ENCODE assay signal across 28 cellular contexts in genomic region chr18:3426074-3426473, GRCh38.
"Had no signal": no experiment of that assay in that cellular context is flagged by ENCODE, and none has a peak within 500 bp of the region (broad histone marks: within the 10 kb centered on the region; RNA-seq: fewer than 3 reads in every experiment).

No MANE protein-coding gene starts in this region.

- H3K9me3 ChIP-seq: stomach, suprapubic skin, testis, thoracic aorta, thyroid gland, tibial artery, tibial nerve, transverse colon, upper lobe of left lung, upper lobe of right lung, uterus, vagina had no signal

- H3K9me3 Mint-ChIP-seq: stimulated activated effector memory CD8-positive, alpha-beta T cell treated with anti-CD3 and anti-CD28 coated beads, Interleukin-12 subunit alpha, Interleukin-12 subunit beta, amount 100 ng/mL, for 72 hours; stimulated activated memory B cell treated with anti-CD40 and anti-IgM and Interleukin-4, amounts not matched to agents 10 μg/mL and 1 μg/mL and 100 μg/mL, for 72 hours; stimulated activated naive B cell treated with anti-CD40 and anti-IgM and Interleukin-4, amounts not matched to agents 10 μg/mL and 1 μg/mL and 100 μg/mL, for 72 hours; stimulated activated naive CD8-positive, alpha-beta T cell treated with anti-CD3 and anti-CD28 coated beads, Interleukin-15, amount 100 ng/mL, for 72 hours; stimulated activated naive CD8-positive, alpha-beta T cell treated with anti-CD3 and anti-CD28 coated beads, Interleukin-15, Interleukin-2, amounts not matched to agents 100 ng/mL and 50 ng/mL, for 24 hours; type B pancreatic cell had no signal

- H3K4me1 Mint-ChIP-seq: stimulated activated effector memory CD8-positive, alpha-beta T cell treated with anti-CD3 and anti-CD28 coated beads, Interleukin-12 subunit alpha, Interleukin-12 subunit beta, amount 100 ng/mL, for 72 hours; stimulated activated memory B cell treated with anti-CD40 and anti-IgM and Interleukin-4, amounts not matched to agents 10 μg/mL and 1 μg/mL and 100 μg/mL, for 72 hours; stimulated activated naive B cell treated with anti-CD40 and anti-IgM and Interleukin-4, amounts not matched to agents 10 μg/mL and 1 μg/mL and 100 μg/mL, for 72 hours; stimulated activated naive CD8-positive, alpha-beta T cell treated with anti-CD3 and anti-CD28 coated beads, Interleukin-15, amount 100 ng/mL, for 72 hours had no signal

- H3K27ac Mint-ChIP-seq: stimulated activated effector memory CD8-positive, alpha-beta T cell treated with anti-CD3 and anti-CD28 coated beads, Interleukin-12 subunit alpha, Interleukin-12 subunit beta, amount 100 ng/mL, for 72 hours; stimulated activated memory B cell treated with anti-CD40 and anti-IgM and Interleukin-4, amounts not matched to agents 10 μg/mL and 1 μg/mL and 100 μg/mL, for 72 hours; stimulated activated naive B cell treated with anti-CD40 and anti-IgM and Interleukin-4, amounts not matched to agents 10 μg/mL and 1 μg/mL and 100 μg/mL, for 72 hours; stimulated activated naive CD8-positive, alpha-beta T cell treated with anti-CD3 and anti-CD28 coated beads, Interleukin-15, amount 100 ng/mL, for 72 hours; stimulated activated naive CD8-positive, alpha-beta T cell treated with anti-CD3 and anti-CD28 coated beads, Interleukin-15, Interleukin-2, amounts not matched to agents 100 ng/mL and 50 ng/mL, for 24 hours; type B pancreatic cell had no signal

- ATAC-seq: stimulated activated effector memory CD8-positive, alpha-beta T cell treated with anti-CD3 and anti-CD28 coated beads, Interleukin-12 subunit alpha, Interleukin-12 subunit beta, amount 100 ng/mL, for 72 hours; stimulated activated memory B cell treated with anti-CD40 and anti-IgM and Interleukin-4, amounts not matched to agents 10 μg/mL and 1 μg/mL and 100 μg/mL, for 72 hours; stimulated activated naive B cell treated with anti-CD40 and anti-IgM and Interleukin-4, amounts not matched to agents 10 μg/mL and 1 μg/mL and 100 μg/mL, for 72 hours; stimulated activated naive CD8-positive, alpha-beta T cell treated with anti-CD3 and anti-CD28 coated beads, Interleukin-15, amount 100 ng/mL, for 72 hours; stimulated activated naive CD8-positive, alpha-beta T cell treated with anti-CD3 and anti-CD28 coated beads, Interleukin-15, Interleukin-2, amounts not matched to agents 100 U/mL and 50 U/mL, for 24 hours; upper lobe of right lung had no signal

- H3K4me3 ChIP-seq: stomach, suprapubic skin, testis, thoracic aorta, thyroid gland, tibial artery, tibial nerve, transverse colon, upper lobe of left lung, upper lobe of right lung, uterus, vagina had no signal

- H3K36me3 ChIP-seq: stomach, suprapubic skin, thoracic aorta, thyroid gland, tibial artery, tibial nerve, transverse colon, upper lobe of left lung, upper lobe of right lung, uterus, vagina had no signal

- H3K27me3 ChIP-seq: stomach, suprapubic skin, testis, thyroid gland, tibial artery, tibial nerve, transverse colon, upper lobe of left lung, upper lobe of right lung, uterus, vagina had no signal

- H3K4me3 Mint-ChIP-seq: stimulated activated effector memory CD8-positive, alpha-beta T cell treated with anti-CD3 and anti-CD28 coated beads, Interleukin-12 subunit alpha, Interleukin-12 subunit beta, amount 100 ng/mL, for 72 hours; stimulated activated memory B cell treated with anti-CD40 and anti-IgM and Interleukin-4, amounts not matched to agents 10 μg/mL and 1 μg/mL and 100 μg/mL, for 72 hours; stimulated activated naive B cell treated with anti-CD40 and anti-IgM and Interleukin-4, amounts not matched to agents 10 μg/mL and 1 μg/mL and 100 μg/mL, for 72 hours; stimulated activated naive CD8-positive, alpha-beta T cell treated with anti-CD3 and anti-CD28 coated beads, Interleukin-15, amount 100 ng/mL, for 72 hours; stimulated activated naive CD8-positive, alpha-beta T cell treated with anti-CD3 and anti-CD28 coated beads, Interleukin-15, Interleukin-2, amounts not matched to agents 100 ng/mL and 50 ng/mL, for 24 hours; type B pancreatic cell had no signal

- DNase-seq: stimulated activated CD4-positive, alpha-beta T cell treated with anti-CD3 and anti-CD28 coated beads, Interleukin-2, amount 100 ng/mL, for 48 hours; stimulated activated CD4-positive, alpha-beta T cell treated with anti-CD3 and anti-CD28 coated beads, Interleukin-4, amount 100 ng/mL, for 1 hour; stimulated activated CD4-positive, alpha-beta T cell treated with anti-CD3 and anti-CD28 coated beads, Interleukin-4, amount 100 ng/mL, for 24 hours; stimulated activated CD4-positive, alpha-beta T cell treated with anti-CD3 and anti-CD28 coated beads, Interleukin-4, amount 100 ng/mL, for 4 hours; stimulated activated CD8-positive, alpha-beta memory T cell treated with anti-CD3 and anti-CD28 coated beads, Interleukin-4, amount 100 ng/mL, for 48 hours; stimulated activated naive B cell treated with anti-CD40 and anti-IgM and Interleukin-4, amounts not matched to agents 10 μg/mL and 1 μg/mL and 100 μg/mL, for 72 hours; stimulated activated naive CD4-positive, alpha-beta T cell; stimulated activated naive CD4-positive, alpha-beta T cell treated with Interleukin-2 at 50 U/mL for 16 hours; stimulated activated naive CD8-positive, alpha-beta T cell treated with anti-CD3 and anti-CD28 coated beads, Interleukin-15, amount 100 ng/mL, for 72 hours; stimulated activated naive CD8-positive, alpha-beta T cell treated with anti-CD3 and anti-CD28 coated beads, Interleukin-15, Interleukin-2, amounts not matched to agents 100 U/mL and 50 U/mL, for 24 hours; stomach; substantia nigra; testis; thyroid gland; tibial artery; transverse colon; trophoblast cell; upper lobe of left lung; upper lobe of right lung; uterus had no signal

- H3K27ac ChIP-seq: stomach, suprapubic skin, testis, thoracic aorta, thyroid gland, tibial artery, tibial nerve, transverse colon, upper lobe of left lung, upper lobe of right lung, uterus, vagina had no signal

- H3K27me3 Mint-ChIP-seq: stimulated activated memory B cell treated with anti-CD40 and anti-IgM and Interleukin-4, amounts not matched to agents 10 μg/mL and 1 μg/mL and 100 μg/mL, for 72 hours; stimulated activated naive B cell treated with anti-CD40 and anti-IgM and Interleukin-4, amounts not matched to agents 10 μg/mL and 1 μg/mL and 100 μg/mL, for 72 hours; stimulated activated naive CD8-positive, alpha-beta T cell treated with anti-CD3 and anti-CD28 coated beads, Interleukin-15, amount 100 ng/mL, for 72 hours; stimulated activated naive CD8-positive, alpha-beta T cell treated with anti-CD3 and anti-CD28 coated beads, Interleukin-15, Interleukin-2, amounts not matched to agents 100 ng/mL and 50 ng/mL, for 24 hours; type B pancreatic cell had no signal

- H3K4me1 ChIP-seq: stomach, suprapubic skin, testis, thyroid gland, tibial artery, tibial nerve, upper lobe of left lung, upper lobe of right lung, uterus, vagina had no signal

- H3K36me3 Mint-ChIP-seq: stimulated activated effector memory CD8-positive, alpha-beta T cell treated with anti-CD3 and anti-CD28 coated beads, Interleukin-12 subunit alpha, Interleukin-12 subunit beta, amount 100 ng/mL, for 72 hours; stimulated activated memory B cell treated with anti-CD40 and anti-IgM and Interleukin-4, amounts not matched to agents 10 μg/mL and 1 μg/mL and 100 μg/mL, for 72 hours; stimulated activated naive B cell treated with anti-CD40 and anti-IgM and Interleukin-4, amounts not matched to agents 10 μg/mL and 1 μg/mL and 100 μg/mL, for 72 hours; type B pancreatic cell had no signal
